In the genomic region with DNA sequence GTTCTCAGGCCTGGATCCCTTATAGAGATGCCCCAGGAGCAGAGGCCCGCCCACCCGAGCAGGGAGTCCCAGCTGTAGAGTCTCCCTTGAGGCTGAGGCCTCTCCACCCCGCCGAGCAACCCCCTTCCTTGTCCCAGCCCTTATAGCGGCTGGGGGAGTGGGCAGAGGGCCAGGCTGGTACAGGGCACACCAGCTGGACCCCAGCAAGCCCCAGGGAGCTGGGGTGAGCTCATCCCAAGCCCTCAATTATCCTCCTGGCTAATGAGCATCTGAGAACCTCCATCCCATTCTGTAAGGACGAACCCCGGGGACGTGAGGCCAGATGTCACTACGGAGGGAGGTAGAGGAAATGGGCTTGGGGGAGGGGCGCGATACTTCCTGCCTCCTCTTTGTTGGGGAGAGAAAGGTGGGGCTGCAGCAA, we compare ENCODE assay signal across 11 cellular contexts. TPM values are rescaled to one million over a fixed set of nuclear protein-coding genes. Genes with fewer than 3 reads are reported as not detected.
DNase-seq lines count a peak whose midpoint lies in the region; ATAC-seq and TF ChIP-seq lines count a peak whose summit lies in the region.
"Had no signal": no experiment of that assay in that cellular context is flagged by ENCODE, and none has a peak within 500 bp of the region (broad histone marks: within the 10 kb centered on the region; RNA-seq: fewer than 3 reads in every experiment).

No MANE protein-coding gene starts in this region.

- peak overlapping the region; percentile 76 for H3K4me3 Mint-ChIP-seq in CD8-positive, alpha-beta T cell

- peak overlapping the region; percentile 93 for H3K27ac Mint-ChIP-seq in CD8-positive, alpha-beta T cell

- no peaks in the 10 kb centered on the region for H3K27me3 Mint-ChIP-seq in CD8-positive, alpha-beta T cell (ENCODE audit: low read depth)

- POLR2A ChIA-PET in CD8-positive, alpha-beta T cell (lab: Charles Lee) = interaction anchor here (0.7 to 1.2 kb wide), 4 partner anchors 9 to 59 kb away, joined by 3 to 4 read pairs (median 3); no protein-coding TSS in a partner anchor

- H3K9me3 Mint-ChIP-seq in CD8-positive, alpha-beta T cell = no peaks in the 10 kb centered on the region

- peak in 5 of 7 experiments; percentile 22 to 75 (median 50) for DNase-seq in CD8-positive, alpha-beta T cell
- DNase-seq in H7 (peak; percentile 76), COR-L47 (lab: John Stamatoyannopoulos, UW) (no peak), erythroblast (lab: John Stamatoyannopoulos, UW) (no peak)
- peak; percentile 33 to 49 for DNase-seq in activated CD4-positive, alpha-beta T cell treated with anti-CD3 and anti-CD28 coated beads, Interleukin-2, amount 50 U/mL, for 48 hours
- DNase-seq: NCI-H2029 treated with DMSO at 0.1 percent for 48 hours had no signal

- ATAC-seq in CD8-positive, alpha-beta T cell = no peak
- no peak for ATAC-seq in GM21786 (IDR thresholded peaks at IDR 0.05; ENCODE audit: unreplicated experiment)
- ATAC-seq in HG02970 (IDR thresholded peaks at IDR 0.05; ENCODE audit: low FRiP score, unreplicated experiment) = no peak
- ATAC-seq: HCT116, SK-N-SH treated with all-trans-retinoic acid at 6 μM for 48 hours had no signal

- no peak overlapping the region for H3K9ac ChIP-seq in iPS-18a (ENCODE audit: low read length)

- intact Hi-C loops in CD8-positive, alpha-beta T cell (cut with DNase I, micrococcal nuclease) = loop anchor here (5.0 kb wide), 4 partner anchors 43 to 247 kb away; a partner anchor contains a TSS

- no peaks in the 10 kb centered on the region for H3K36me3 ChIP-seq in CD8-positive, alpha-beta T cell (ENCODE audit: insufficient read depth, low read length)
- H3K36me3 ChIP-seq in H7 (replicated peaks; ENCODE audit: control insufficient read depth, insufficient read depth, low read length) = no peaks in the 10 kb centered on the region
- H3K36me3 ChIP-seq in iPS-18a (ENCODE audit: control insufficient read depth, low read depth, low read length) = no peaks in the 10 kb centered on the region

- peaks cover 56% of the 10 kb centered on the region for H3K4me1 Mint-ChIP-seq in CD8-positive, alpha-beta T cell (ENCODE audit: low read depth)

- peaks cover 62% of the 10 kb centered on the region for H3K4me1 ChIP-seq in CD8-positive, alpha-beta T cell (ENCODE audit: insufficient read depth, low read length)
- H3K4me1 ChIP-seq in iPS-18a (ENCODE audit: control insufficient read depth, low read depth, low read length) = peaks cover 13% of the 10 kb centered on the region

- H3K4me3 ChIP-seq in CD8-positive, alpha-beta T cell (ENCODE audit: low read depth, low read length) = peak overlapping the region; percentile 31
- H3K4me3 ChIP-seq in H7 (ENCODE audit: insufficient read depth, low read depth, low read length) (no peak overlapping the region), iPS-18a (ENCODE audit: low read length) (peak overlapping the region; percentile 7)

- peak overlapping the region; percentile 43 for H3K27ac ChIP-seq in CD8-positive, alpha-beta T cell (ENCODE audit: low read depth, low read length)
- H3K27ac ChIP-seq in iPS-18a (ENCODE audit: low read length) = no peak overlapping the region

- H3K36me3 Mint-ChIP-seq in CD8-positive, alpha-beta T cell = peaks cover 2% of the 10 kb centered on the region

- no peak for TF ChIP-seq CTCF in CD8-positive, alpha-beta T cell (IDR thresholded peaks at IDR 0.05)

- H3K9me3 ChIP-seq in CD8-positive, alpha-beta T cell (ENCODE audit: low read length) = no peaks in the 10 kb centered on the region
- H3K9me3 ChIP-seq in iPS-18a (ENCODE audit: control insufficient read depth, low read depth, low read length) = no peaks in the 10 kb centered on the region

- CTCF ChIA-PET in CD8-positive, alpha-beta T cell (lab: Charles Lee) = interaction anchor here (0.7 to 4.8 kb wide), 6 partner anchors 24 to 134 kb away, joined by 3 to 25 read pairs (median 4); no protein-coding TSS in a partner anchor

- H3K27me3 ChIP-seq in CD8-positive, alpha-beta T cell (ENCODE audit: insufficient read depth, low read length) = no peaks in the 10 kb centered on the region
- no peaks in the 10 kb centered on the region; the same call in 1 of the 2 replicates for H3K27me3 ChIP-seq in H7 (ENCODE audit: control insufficient read depth, insufficient read depth, low read length)
- no peaks in the 10 kb centered on the region for H3K27me3 ChIP-seq in iPS-18a (ENCODE audit: control insufficient read depth, insufficient read depth, low read length)

- no peak for TF ChIP-seq POLR2A in erythroblast (IDR thresholded peaks at IDR 0.05; ENCODE audit: low read length)

RNA-seq across cellular contexts. Expression of a gene that starts 3.2 kb away (rescaled TPM):
- 100 to 1,000 TPM; 105 to 107 TPM for total RNA-seq in CD8-positive, alpha-beta T cell
- 34.1 and 34.9 TPM in 2 replicates for total RNA-seq in H7 (2014; rRNA removed; shearing (Covaris generic))

Comparison
In these comparisons a context has a peak if more than half of its experiments do, and no peak if none do; other contexts are left out.
1. DNase-seq: peak in CD8-positive, alpha-beta T cell (5 of 7), H7 (single experiment) and activated CD4-positive, alpha-beta T cell treated with anti-CD3 and anti-CD28 coated beads, Interleukin-2, amount 50 U/mL, for 48 hours (2 of 2); none in COR-L47 (single experiment) and erythroblast (0 of 2).